Comparison of ENCODE assay signal across 20 cellular contexts in the genomic region with DNA sequence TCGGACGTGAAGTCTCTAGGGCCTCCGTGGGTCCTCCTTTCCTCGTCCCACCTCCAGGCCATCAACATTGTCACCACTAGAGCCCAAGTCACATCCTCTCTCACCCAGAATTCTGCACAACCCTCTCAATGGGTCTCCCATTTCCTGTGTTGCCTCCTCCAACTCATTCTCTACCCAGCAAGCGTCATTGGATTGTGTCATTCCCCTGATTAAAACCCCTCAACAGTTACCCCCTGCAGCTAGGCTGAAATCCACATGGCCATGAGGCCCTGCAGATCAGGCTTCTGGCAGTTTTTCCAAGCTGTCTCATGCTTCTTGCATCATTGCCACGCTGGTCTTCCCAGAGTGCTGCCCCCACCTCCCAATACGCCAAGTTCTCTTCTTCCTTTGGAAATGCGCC. TPM values are rescaled to one million over a fixed set of nuclear protein-coding genes. Genes with fewer than 3 reads are reported as not detected.
DNase-seq lines count a peak whose midpoint lies in the region; ATAC-seq, FAIRE-seq and TF ChIP-seq lines count a peak whose summit lies in the region.
"Had no signal": no experiment of that assay in that cellular context is flagged by ENCODE, and none has a peak within 500 bp of the region (broad histone marks: within the 10 kb centered on the region; RNA-seq: fewer than 3 reads in every experiment).

No MANE protein-coding gene starts in this region.

- H3K9me3 ChIP-seq in A673 (ENCODE audit: low read depth, low read length, poor library complexity, severe bottlenecking) (no peaks in the 10 kb centered on the region), RWPE2 (ENCODE audit: severe bottlenecking) (no peaks in the 10 kb centered on the region), osteoblast (ENCODE audit: low read depth, low read length) (no peaks in the 10 kb centered on the region)
- H3K9me3 ChIP-seq: HAP-1 had no signal

- FAIRE-seq in GM12891 (lab: Jason Lieb, UNC) = no peak
- FAIRE-seq: A204.1, D721Med, GM12892, H54 had no signal

- no peak for ATAC-seq in RWPE2 (ENCODE audit: low read depth)
- ATAC-seq: CD8-positive, alpha-beta T cell had no signal

- H3K79me2 ChIP-seq in osteoblast (ENCODE audit: insufficient read depth, low read length) = no peaks in the 10 kb centered on the region

- no peaks in the 10 kb centered on the region for H3K4me1 ChIP-seq in A673 (ENCODE audit: insufficient read depth, low read length, poor library complexity, severe bottlenecking)
- H3K4me1 ChIP-seq in RWPE2 (ENCODE audit: insufficient read depth, poor library complexity, severe bottlenecking) = no peaks in the 10 kb centered on the region
- H3K4me1 ChIP-seq in osteoblast (ENCODE audit: insufficient read depth, low read length) = peaks cover 6% of the 10 kb centered on the region

- H3K4me2 ChIP-seq in osteoblast (ENCODE audit: insufficient read depth, low read length) = no peak overlapping the region

- H3K36me3 ChIP-seq in A673 (ENCODE audit: insufficient read depth, low read length, poor library complexity, severe bottlenecking) (no peaks in the 10 kb centered on the region), RWPE2 (ENCODE audit: low read depth) (no peaks in the 10 kb centered on the region), osteoblast (ENCODE audit: insufficient read depth, low read length) (no peaks in the 10 kb centered on the region)
- H3K36me3 ChIP-seq: HAP-1 had no signal

- POLR2A ChIA-PET in A673 (lab: Charles Lee; ENCODE audit: low non-redundant PET) = no interaction called here

- CTCF ChIA-PET in A673 (lab: Charles Lee) = no interaction called here

- H3K27me3 ChIP-seq in A673 (replicated peaks; ENCODE audit: insufficient read depth, low read depth, low read length, poor library complexity) (peaks cover 25% of the 10 kb centered on the region), RWPE2 (ENCODE audit: insufficient read depth, poor library complexity, severe bottlenecking) (peaks cover 40% of the 10 kb centered on the region), osteoblast (ENCODE audit: insufficient read depth, low read length) (peaks cover 5% of the 10 kb centered on the region)

- peak; percentile 30 for DNase-seq in A673 (ENCODE audit: low spot score)
- DNase-seq in RWPE2 (ENCODE audit: low spot score) = peak; percentile 60
- DNase-seq in fibroblast of the aortic adventitia (ENCODE audit: low read depth) = peak; percentile 9
- peak; percentile 29 for DNase-seq in osteoblast (ENCODE audit: insufficient read length, low spot score, missing footprints)
- DNase-seq in activated CD4-positive, alpha-beta T cell treated with anti-CD3 and anti-CD28 coated beads for 48 hours = no peak
- no peak for DNase-seq in GM12891 (ENCODE audit: insufficient read length, low spot score)
- DNase-seq in EL = no peak
- DNase-seq: ACHN; C1 segment of cervical spinal cord; CD8-positive, alpha-beta T cell; DMS 273 treated with DMSO at 0.1 percent for 48 hours; DMS79; GF-D8; GOT3 had no signal

- no peak overlapping the region for H2AFZ ChIP-seq in osteoblast (ENCODE audit: low read length)

- H3K27ac ChIP-seq in A673 (ENCODE audit: low read depth, low read length, poor library complexity, severe bottlenecking) = no peak overlapping the region
- H3K27ac ChIP-seq in RWPE2 (ENCODE audit: poor library complexity, severe bottlenecking) = no peak overlapping the region
- H3K27ac ChIP-seq in osteoblast (ENCODE audit: low read depth, low read length) = no peak overlapping the region
- H3K27ac ChIP-seq: 22Rv1 had no signal

- H3K4me3 ChIP-seq in A673 (ENCODE audit: low read depth, low read length, poor library complexity, severe bottlenecking) (no peak overlapping the region), RWPE2 (ENCODE audit: severe bottlenecking) (no peak overlapping the region), fibroblast of the aortic adventitia (ENCODE audit: low read depth, low read length) (no peak overlapping the region), osteoblast (ENCODE audit: insufficient read depth, low read length) (no peak overlapping the region)
- H3K4me3 ChIP-seq: HAP-1 had no signal

- no TSS peak for BruUV-seq in A673 (replicated peaks; lab: Mats Ljungman, UMichigan)

- no peak for TF ChIP-seq CTCF in A673 (conservative IDR thresholded peaks at IDR 0.05; ENCODE audit: low read depth, low read length)
- TF ChIP-seq CTCF in RWPE2 (IDR thresholded peaks at IDR 0.05; ENCODE audit: poor library complexity, severe bottlenecking) = no peak
- TF ChIP-seq CTCF in fibroblast of the aortic adventitia (IDR thresholded peaks at IDR 0.05; ENCODE audit: insufficient read depth, low read length) = no peak
- no peak for TF ChIP-seq CTCF in osteoblast (IDR thresholded peaks at IDR 0.05; ENCODE audit: extremely low read depth, low read depth, low read length)

- no peak for TF ChIP-seq POLR2A in GM12891 (IDR thresholded peaks at IDR 0.05; ENCODE audit: low read depth, low read length)

- intact Hi-C loops in A673 (cut with micrococcal nuclease; ENCODE audit: unreplicated experiment) = loop anchor here (2.0 kb wide), 1 partner anchor 97 kb away; a partner anchor contains a TSS

- no peaks in the 10 kb centered on the region for H4K20me1 ChIP-seq in osteoblast (ENCODE audit: insufficient read depth, low read length)

TF ChIP-seq in GM12891, 5 proteins besides CTCF, POLR2A, EP300 and RAD21:
- TF ChIP-seq PAX5 (IDR thresholded peaks at IDR 0.05; ENCODE audit: insufficient read depth, low read length, severe bottlenecking) (no peak), POLR2AphosphoS5 (IDR thresholded peaks at IDR 0.05; ENCODE audit: low read depth, low read length) (no peak), TAF1 (IDR thresholded peaks at IDR 0.05; ENCODE audit: low read depth, low read length) (no peak), POU2F2 (IDR thresholded peaks at IDR 0.05; ENCODE audit: low read depth, low read length) (no peak), SPI1 (IDR thresholded peaks at IDR 0.05; ENCODE audit: low read depth, low read length) (no peak)

RNA-seq across cellular contexts. Expression of a gene that starts 12.9 kb away (rescaled TPM):
- total RNA-seq in A673 (2021) = 5.5 and 8.1 TPM in 2 replicates
- 53.3 and 56.1 TPM in 2 replicates for total RNA-seq in fibroblast of the aortic adventitia (ENCODE audit: low replicate concordance)
- total RNA-seq in osteoblast = 69.5 and 89.6 TPM in 2 replicates
- 1.4 TPM for polyA plus RNA-seq in GM12891 (2012; ENCODE audit: low read depth, missing spikeins)

RNA-seq across cellular contexts. Expression of a gene that starts 46.1 kb away (rescaled TPM):
- 105 and 112 TPM in 2 replicates for total RNA-seq in A673 (2021)
- total RNA-seq in fibroblast of the aortic adventitia (ENCODE audit: low replicate concordance) = 2.1 and 29.1 TPM in 2 replicates
- 4.7 and 8.0 TPM in 2 replicates for total RNA-seq in osteoblast
- 30.3 TPM for polyA plus RNA-seq in GM12891 (2012; ENCODE audit: low read depth, missing spikeins)

RNA-seq across cellular contexts. Expression of a gene that starts 46.5 kb away (rescaled TPM):
- total RNA-seq in A673 (2021) = 52.5 and 58.2 TPM in 2 replicates
- 36.1 and 49.6 TPM in 2 replicates for total RNA-seq in fibroblast of the aortic adventitia (ENCODE audit: low replicate concordance)
- total RNA-seq in osteoblast = 25.0 and 26.8 TPM in 2 replicates
- 26.7 TPM for polyA plus RNA-seq in GM12891 (2012; ENCODE audit: low read depth, missing spikeins)

Comparison
In these comparisons a context has a peak if more than half of its experiments do, and no peak if none do; other contexts are left out.
1. DNase-seq: peak in A673 (single experiment), RWPE2 (single experiment), fibroblast of the aortic adventitia (single experiment) and osteoblast (single experiment); none in activated CD4-positive, alpha-beta T cell treated with anti-CD3 and anti-CD28 coated beads for 48 hours (single experiment), GM12891 (single experiment) and EL (single experiment).